In genomic region chr7:98630149-98630548, GRCh38 we compare ENCODE assay signal across 21 cellular contexts. TPM values are rescaled to one million over a fixed set of nuclear protein-coding genes. Genes with fewer than 3 reads are reported as not detected.
A peak's percentile ranks its signal among the peaks of the same experiment; 100 is the strongest.
DNase-seq lines count a peak whose midpoint lies in the region; ATAC-seq and TF ChIP-seq lines count a peak whose summit lies in the region.
"Had no signal": no experiment of that assay in that cellular context is flagged by ENCODE, and none has a peak within 500 bp of the region (broad histone marks: within the 10 kb centered on the region; RNA-seq: fewer than 3 reads in every experiment).

No MANE protein-coding gene starts in this region.

- H3K27me3 ChIP-seq in GM23338 (ENCODE audit: insufficient read depth) (no peaks in the 10 kb centered on the region), Loucy (ENCODE audit: insufficient read depth, low read length, poor library complexity, severe bottlenecking) (no peaks in the 10 kb centered on the region)
- no peaks in the 10 kb centered on the region for H3K27me3 ChIP-seq in effector memory CD4-positive, alpha-beta T cell (replicated peaks; ENCODE audit: control insufficient read depth, insufficient read depth, low read length, poor library complexity, severe bottlenecking)
- H3K27me3 ChIP-seq: BE2C had no signal

- H3F3A ChIP-seq in GM23338 (replicated peaks; ENCODE audit: low read depth) (no peaks in the 10 kb centered on the region), Loucy (ENCODE audit: low read depth) (no peaks in the 10 kb centered on the region)

- H3K9me3 Mint-ChIP-seq in GM23338 = peaks cover 9% of the 10 kb centered on the region

- H3K4me1 Mint-ChIP-seq in GM23338 = peaks cover 20% of the 10 kb centered on the region
- H3K4me1 Mint-ChIP-seq: CD14-positive monocyte, IgD-negative memory B cell had no signal

- no peaks in the 10 kb centered on the region for H3K9me2 ChIP-seq in GM23338 (ENCODE audit: insufficient read depth)
- no peaks in the 10 kb centered on the region for H3K9me2 ChIP-seq in Loucy (replicated peaks; ENCODE audit: low read depth, low read length)

- H3K27ac ChIP-seq in GM23338 (ENCODE audit: low read depth) = no peak overlapping the region
- no peak overlapping the region for H3K27ac ChIP-seq in effector memory CD4-positive, alpha-beta T cell (ENCODE audit: insufficient read depth, low read length, poor library complexity, severe bottlenecking)
- H3K27ac ChIP-seq: GM23248 had no signal

- no peaks in the 10 kb centered on the region for H3K79me2 ChIP-seq in GM23338 (replicated peaks; ENCODE audit: insufficient read depth)
- peaks cover 14% of the 10 kb centered on the region; the same call in 1 of the 2 replicates for H3K79me2 ChIP-seq in Loucy (ENCODE audit: insufficient read depth, low read length)

- intact Hi-C loops in left cardiac atrium (cut with DNase I) = no loop called here

- no peaks in the 10 kb centered on the region; the same call in 1 of the 3 replicates for H3K36me3 Mint-ChIP-seq in GM23338 (ENCODE audit: low read depth)
- H3K36me3 Mint-ChIP-seq: CD14-positive monocyte had no signal

- peaks cover 9% of the 10 kb centered on the region for H3K27me3 Mint-ChIP-seq in GM23338 (ENCODE audit: insufficient read depth, low read depth, poor library complexity)

- H3K4me3 ChIP-seq in GM23338 (no peak overlapping the region), Loucy (ENCODE audit: low read length, poor library complexity, severe bottlenecking) (peak overlapping the region; percentile 51)
- no peak overlapping the region for H3K4me3 ChIP-seq in effector memory CD4-positive, alpha-beta T cell (ENCODE audit: insufficient read depth, low read depth, low read length, poor library complexity, severe bottlenecking)
- H3K4me3 ChIP-seq: GM23248 had no signal

- peak; percentile 75 for ATAC-seq in GM23338
- no peak for ATAC-seq in left cardiac atrium
- ATAC-seq in HG02885 (IDR thresholded peaks at IDR 0.05; ENCODE audit: poor library complexity, unreplicated experiment) = no peak
- ATAC-seq: HepG2 had no signal

- H3K4me1 ChIP-seq in GM23338 (ENCODE audit: insufficient read depth) (no peaks in the 10 kb centered on the region), Loucy (ENCODE audit: insufficient read depth, low read length, poor library complexity, severe bottlenecking) (peaks cover 54% of the 10 kb centered on the region)
- H3K4me1 ChIP-seq in effector memory CD4-positive, alpha-beta T cell (ENCODE audit: control insufficient read depth, insufficient read depth, low read length, poor library complexity, severe bottlenecking) = no peaks in the 10 kb centered on the region
- H3K4me1 ChIP-seq: BE2C had no signal

- TF ChIP-seq CTCF in GM23338 (conservative IDR thresholded peaks at IDR 0.05; ENCODE audit: low read depth in 2 of 2) = no peak
- no peak for TF ChIP-seq CTCF in Loucy (conservative IDR thresholded peaks at IDR 0.05; ENCODE audit: low read length)

- DNase-seq in GM23338 (ENCODE audit: low spot score) (no peak), mesenteric fat pad (ENCODE audit: low spot score) (peak; percentile 37), left cardiac atrium (no peak), D341Med (ENCODE audit: low spot score) (no peak)
- DNase-seq in effector memory CD4-positive, alpha-beta T cell = no peak
- DNase-seq: ACHN; BE2C; Calu3; CD4-positive, alpha-beta memory T cell; DMS 273 treated with DMSO at 0.1 percent for 48 hours; DMS53; DND-41; EL; GM23248; H9; KBM-7 had no signal

- H3K36me3 ChIP-seq in GM23338 (ENCODE audit: insufficient read depth) (no peaks in the 10 kb centered on the region), Loucy (ENCODE audit: insufficient read depth, low read length) (no peaks in the 10 kb centered on the region)
- no peaks in the 10 kb centered on the region for H3K36me3 ChIP-seq in effector memory CD4-positive, alpha-beta T cell (ENCODE audit: control insufficient read depth, insufficient read depth, low read length)
- H3K36me3 ChIP-seq: BE2C had no signal

- H3K4me3 Mint-ChIP-seq in GM23338 = no peak overlapping the region
- H3K4me3 Mint-ChIP-seq: CD14-positive monocyte; CD4-positive, alpha-beta memory T cell; H9; IgD-negative memory B cell had no signal

- H4K20me1 ChIP-seq in GM23338 (replicated peaks; ENCODE audit: insufficient read depth) (no peaks in the 10 kb centered on the region), Loucy (ENCODE audit: insufficient read depth, low read length, poor library complexity, severe bottlenecking) (no peaks in the 10 kb centered on the region)

- H3K9me3 ChIP-seq in Loucy (ENCODE audit: insufficient read depth, low read depth, low read length) = peaks cover 13% of the 10 kb centered on the region; the same call in 1 of the 2 replicates
- H3K9me3 ChIP-seq in effector memory CD4-positive, alpha-beta T cell (ENCODE audit: control insufficient read depth, low read length) = no peaks in the 10 kb centered on the region
- H3K9me3 ChIP-seq: BE2C had no signal

- peak overlapping the region; percentile 73 for H3K9ac ChIP-seq in Loucy (ENCODE audit: low read depth, low read length, poor library complexity, severe bottlenecking)
- H3K9ac ChIP-seq: GM23248 had no signal

- no peak overlapping the region for H3K4me2 ChIP-seq in GM23338
- peak overlapping the region; percentile 96 for H3K4me2 ChIP-seq in Loucy (ENCODE audit: low read depth, low read length, poor library complexity, severe bottlenecking)

- H3K27ac Mint-ChIP-seq in GM23338 = no peak overlapping the region
- H3K27ac Mint-ChIP-seq: CD14-positive monocyte; CD4-positive, alpha-beta memory T cell; IgD-negative memory B cell had no signal

- H2AFZ ChIP-seq in GM23338 (no peak overlapping the region), Loucy (ENCODE audit: low read length) (no peak overlapping the region)
- H2AFZ ChIP-seq: GM23248 had no signal

TF ChIP-seq in GM23338, 12 proteins besides CTCF, POLR2A, EP300 and RAD21:
- TF ChIP-seq EZH2phosphoT487 (IDR thresholded peaks at IDR 0.05; ENCODE audit: unreplicated experiment) (no peak), ZNF331 (CRISPR knock-in tag; IDR thresholded peaks at IDR 0.05; ENCODE audit: low read depth) (no peak), ZNF462 (CRISPR knock-in tag; IDR thresholded peaks at IDR 0.05) (no peak), CREB1 (CRISPR knock-in tag; IDR thresholded peaks at IDR 0.05; ENCODE audit: low read depth) (no peak)

RNA-seq across cellular contexts. Expression of gene NPTX2, which starts 13.1 kb away (rescaled TPM):
- 24.1 and 29.9 TPM in 2 replicates for total RNA-seq in GM23338 (2014; rRNA removed; shearing (Covaris generic))
- 8.1 and 8.2 TPM in 2 replicates for polyA plus RNA-seq in GM23338 (2016; fragmentation: Nextera tagmentation; extraction: Ambion mirVana)
- 23.8 TPM for total RNA-seq in mesenteric fat pad
- 1 to 10 TPM; 2.0 to 5.8 TPM for total RNA-seq in left cardiac atrium
- total RNA-seq: Calu3; CD4-positive, alpha-beta memory T cell; HepG2 had no signal
- polyA plus RNA-seq: CD14-positive monocyte; CD4-positive, alpha-beta memory T cell; HepG2; IgD-negative memory B cell had no signal
